ENCODE assay signal across 8 cellular contexts in the genomic region with DNA sequence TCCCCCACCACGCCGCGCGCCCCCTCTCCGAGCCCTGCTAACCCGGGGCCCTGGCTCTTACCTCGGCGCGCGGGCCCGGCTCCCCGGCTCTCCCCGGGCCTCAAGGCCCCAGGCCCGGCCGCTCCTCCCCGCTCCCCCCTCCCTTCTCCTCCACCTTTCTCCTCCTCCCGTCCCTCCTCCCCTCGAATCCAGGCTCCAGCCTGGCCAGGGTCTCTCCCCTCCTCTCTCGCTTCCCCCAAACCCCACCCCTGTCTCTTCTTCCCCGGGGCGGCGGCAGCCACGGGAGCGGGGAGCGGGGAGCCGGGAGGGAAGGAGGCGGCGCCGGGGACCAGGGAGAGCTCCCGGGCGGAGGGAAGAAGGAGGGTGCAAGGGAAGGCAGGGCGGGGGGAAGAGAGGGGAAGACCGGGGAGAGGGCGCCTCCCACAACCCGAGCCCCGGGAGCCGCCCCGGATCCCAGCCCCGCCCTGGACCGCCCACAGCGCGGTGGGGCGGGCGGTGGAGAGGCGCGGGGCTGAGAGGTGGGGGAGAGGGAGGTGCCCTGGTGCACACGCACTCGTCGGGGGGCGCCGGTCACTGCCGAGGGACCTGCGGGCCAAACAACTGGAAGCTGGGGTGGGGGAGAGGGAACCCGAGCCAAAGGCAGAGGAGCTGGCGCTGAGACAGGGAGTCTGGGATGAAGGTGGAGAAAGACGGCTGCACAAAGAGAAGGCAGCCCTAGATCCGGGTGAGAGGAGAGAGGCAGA. TPM values are rescaled to one million over a fixed set of nuclear protein-coding genes. Genes with fewer than 3 reads are reported as not detected.
DNase-seq lines count a peak whose midpoint lies in the region; ATAC-seq, FAIRE-seq and TF ChIP-seq lines count a peak whose summit lies in the region.

A gene (minus strand): TSS at position 395 of the 743 bp plus-strand sequence. CDS start 798 bp downstream, outside the sequence.

- H3K9me1 ChIP-seq in keratinocyte (ENCODE audit: control insufficient read depth, extremely low read depth, insufficient read depth, low read length) = no peaks in the 10 kb centered on the region

- no peaks in the 10 kb centered on the region for H3K9me3 ChIP-seq in keratinocyte (ENCODE audit: control insufficient read depth, low read depth, low read length)

- no peaks in the 10 kb centered on the region for H4K20me1 ChIP-seq in keratinocyte (ENCODE audit: control insufficient read depth, extremely low read depth, insufficient read depth, low read length)

- peaks cover 4% of the 10 kb centered on the region for H3K79me2 ChIP-seq in keratinocyte (ENCODE audit: control insufficient read depth, insufficient read depth, low read length)

- H3K9me3 Mint-ChIP-seq in central memory CD8-positive, alpha-beta T cell = no peaks in the 10 kb centered on the region

- no peak for TF ChIP-seq CTCF in keratinocyte (optimal IDR thresholded peaks at IDR 0.05 in 1 of 3, IDR thresholded peaks at IDR 0.05 in 1 of 3, conservative IDR thresholded peaks at IDR 0.05 in 1 of 3; ENCODE audit: extremely low read depth in 1 of 3, insufficient read depth in 2 of 3, low read length in 3 of 3)

- peak within 1 kb of the TSS; percentile 48 for H3K27ac Mint-ChIP-seq in central memory CD8-positive, alpha-beta T cell (ENCODE audit: low read depth)

- peak; percentile 69 for ATAC-seq in HG03097 (IDR thresholded peaks at IDR 0.05; ENCODE audit: low FRiP score, unreplicated experiment)
- ATAC-seq in central memory CD8-positive, alpha-beta T cell (replicated peaks; ENCODE audit: extremely low read depth, poor library complexity, severe bottlenecking) = peak; percentile 69

- no peaks in the 10 kb centered on the region for H3K36me3 Mint-ChIP-seq in central memory CD8-positive, alpha-beta T cell (ENCODE audit: insufficient read depth)

- peak within 1 kb of the TSS; percentile 90 for H3K4me3 Mint-ChIP-seq in central memory CD8-positive, alpha-beta T cell

- DNase-seq in GM12892 (ENCODE audit: insufficient read length) = peak; percentile 85
- peak; percentile 93 for DNase-seq in NCI-H345 (lab: John Stamatoyannopoulos, UW)
- DNase-seq in activated CD4-positive, CD25-positive, alpha-beta regulatory T cell treated with anti-CD3 and anti-CD28 coated beads, Interleukin-2, amount 50 U/mL, for 72 hours = peak; percentile 72
- DNase-seq in central memory CD8-positive, alpha-beta T cell (ENCODE audit: low spot score in 2 of 2) = no peak
- DNase-seq in keratinocyte (ENCODE audit: low read depth, low spot score) = no peak
- peak; percentile 73 for DNase-seq in stimulated activated CD4-positive, alpha-beta T cell treated with anti-CD3 and anti-CD28 coated beads, Interleukin-12 subunit alpha, Interleukin-12 subunit beta, amount 100 ng/mL, for 4 hours
- DNase-seq in NK-92 treated with Interleukin-12 subunit alpha and Interleukin-12 subunit beta, amount 100 ng/mL, for 24 hours (lab: John Stamatoyannopoulos, UW) = no peak

- H3K4me2 ChIP-seq in keratinocyte (ENCODE audit: control insufficient read depth, extremely low read depth, insufficient read depth, low read depth, low read length) = peak within 1 kb of the TSS; percentile 95

- peaks cover 20% of the 10 kb centered on the region for H3K4me1 ChIP-seq in keratinocyte (ENCODE audit: control insufficient read depth, extremely low read depth, insufficient read depth, low read length)

- peaks cover 0 to 2% of the 10 kb centered on the region in 2 experiments for H3K36me3 ChIP-seq in keratinocyte (ENCODE audit: control insufficient read depth in 2 of 2, extremely low read depth in 1 of 2, insufficient read depth in 2 of 2, low read length in 2 of 2)

- H3K4me1 Mint-ChIP-seq in central memory CD8-positive, alpha-beta T cell = peaks cover 35% of the 10 kb centered on the region

- peaks cover 33% of the 10 kb centered on the region for H3K27me3 Mint-ChIP-seq in central memory CD8-positive, alpha-beta T cell

- dilution Hi-C loops in keratinocyte (cut with MboI; ENCODE audit: extremely low pct_ligation_motif_present, low sequenced_read_pairs) = no loop called here

- peak within 1 kb of the TSS; percentile 93 for H2AFZ ChIP-seq in keratinocyte (ENCODE audit: control insufficient read depth, low read length)

- no peak within 1 kb of the TSS for H3K27ac ChIP-seq in keratinocyte (ENCODE audit: control insufficient read depth, insufficient read depth, low read length)

- H3K4me3 ChIP-seq in keratinocyte (ENCODE audit: control insufficient read depth in 2 of 3, extremely low read depth in 1 of 3, insufficient read depth in 2 of 3, low read depth in 1 of 3, low read length in 3 of 3) = peak within 1 kb of the TSS; percentile 57 to 83 (median 69)

- H3K9ac ChIP-seq in keratinocyte (ENCODE audit: control insufficient read depth, extremely low read depth, insufficient read depth, low read length) = peak within 1 kb of the TSS; percentile 56

- H3K27me3 ChIP-seq in keratinocyte (ENCODE audit: control insufficient read depth, extremely low read depth, insufficient read depth, low read length) = no peaks in the 10 kb centered on the region

- peak; percentile 36 for FAIRE-seq in GM12892 (lab: Jason Lieb, UNC)
- no peak for FAIRE-seq in keratinocyte (lab: Jason Lieb, UNC)

- TF ChIP-seq POLR2A in GM12892 (IDR thresholded peaks at IDR 0.05; ENCODE audit: low read depth, low read length) = no peak

RNA-seq across cellular contexts. Expression of the gene that starts here (rescaled TPM):
- 2.8 TPM for polyA plus RNA-seq in GM12892 (2012; ENCODE audit: missing spikeins)
- polyA plus RNA-seq in keratinocyte = 10.4 to 18.9 TPM (median 18.9 TPM) in 3 replicates
- 4.6 TPM for polyA plus RNA-seq in keratinocyte (2011; ENCODE audit: low read depth)
- 4.7 and 5.5 TPM in 2 replicates for polyA plus RNA-seq in keratinocyte (2011; cell fraction: cytosol; rRNA removed)
- 139 and 170 TPM in 2 replicates for polyA plus RNA-seq in keratinocyte (2011; cell fraction: nucleus; rRNA removed)
- 11.4 and 12.9 TPM in 2 replicates for polyA plus RNA-seq in keratinocyte (2012; ENCODE audit: low replicate concordance)
- polyA minus RNA-seq in keratinocyte = 13.0 to 36.7 TPM (median 16.0 TPM) in 3 replicates
- polyA minus RNA-seq in keratinocyte (2011; cell fraction: cytosol; rRNA and poly(A)+ RNA removed) = 2.7 TPM
- polyA minus RNA-seq in keratinocyte (2011; cell fraction: nucleus; rRNA and poly(A)+ RNA removed) = 24.5 and 31.4 TPM in 2 replicates

Comparison
In these comparisons a context has a peak if more than half of its experiments do, and no peak if none do; other contexts are left out.
1. DNase-seq: peak in GM12892 (single experiment), NCI-H345 (single experiment), activated CD4-positive, CD25-positive, alpha-beta regulatory T cell treated with anti-CD3 and anti-CD28 coated beads, Interleukin-2, amount 50 U/mL, for 72 hours (single experiment) and stimulated activated CD4-positive, alpha-beta T cell treated with anti-CD3 and anti-CD28 coated beads, Interleukin-12 subunit alpha, Interleukin-12 subunit beta, amount 100 ng/mL, for 4 hours (single experiment); none in central memory CD8-positive, alpha-beta T cell (0 of 2), keratinocyte (single experiment) and NK-92 treated with Interleukin-12 subunit alpha and Interleukin-12 subunit beta, amount 100 ng/mL, for 24 hours (single experiment).